ENCODE assay signal across 8 cellular contexts in the genomic region with DNA sequence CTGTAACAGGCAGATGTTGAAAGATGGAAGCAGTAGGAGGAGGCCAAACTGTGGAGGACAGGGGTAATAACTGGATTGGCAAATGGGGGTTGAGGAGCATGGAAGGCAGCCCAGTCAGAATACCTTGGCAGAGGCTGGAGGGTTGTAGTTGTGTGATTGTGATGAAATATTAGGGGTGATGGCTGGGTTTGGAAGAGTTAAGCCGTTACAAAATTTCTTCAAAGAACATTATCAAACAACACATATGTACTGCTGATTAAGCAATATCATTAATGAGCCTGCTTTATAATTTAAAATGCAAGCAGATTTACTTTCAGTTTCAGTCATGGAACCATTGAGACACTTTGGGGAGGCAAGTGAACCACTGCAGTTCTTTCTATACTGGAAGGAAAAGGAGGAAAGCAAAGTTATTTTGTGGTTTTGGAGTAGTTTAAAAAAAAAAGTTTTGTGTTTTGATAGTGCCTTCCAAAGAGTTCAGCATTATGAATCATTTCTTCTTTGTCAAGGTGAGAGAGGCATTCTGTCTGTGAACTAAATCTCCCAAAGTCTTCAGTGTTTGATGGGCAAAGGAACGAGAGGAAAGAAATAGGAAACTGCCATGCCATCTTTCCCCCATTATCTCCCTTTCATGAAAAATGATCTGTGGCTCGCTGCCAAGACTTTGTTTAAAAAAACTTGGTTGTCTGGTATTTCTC. TPM values are rescaled to one million over a fixed set of nuclear protein-coding genes. Genes with fewer than 3 reads are reported as not detected.
DNase-seq lines count a peak whose midpoint lies in the region; ATAC-seq, FAIRE-seq and TF ChIP-seq lines count a peak whose summit lies in the region.

No MANE protein-coding gene starts in this region.

- H3K27ac Mint-ChIP-seq in activated naive CD8-positive, alpha-beta T cell treated with anti-CD3 and anti-CD28 coated beads for 36 hours: peak overlapping the region; percentile 14

- H3K4me3 ChIP-seq in A549: no peak overlapping the region
- no peak overlapping the region; the same call in 1 of the 2 replicates for H3K4me3 ChIP-seq in Jurkat, Clone E6-1 (ENCODE audit: low read length)
- peak overlapping the region; percentile 4 for H3K4me3 ChIP-seq in right cardiac atrium (ENCODE audit: low read length)

- no peak for TF ChIP-seq RAD21 in A549 (conservative IDR thresholded peaks at IDR 0.05 in 1 of 2, IDR thresholded peaks at IDR 0.05 in 1 of 2)

- peaks cover 46% of the 10 kb centered on the region for H3K4me1 Mint-ChIP-seq in activated naive CD8-positive, alpha-beta T cell treated with anti-CD3 and anti-CD28 coated beads for 36 hours

- H3K27ac ChIP-seq in A549: peak overlapping the region in 1 of 2 experiments; percentile 39; a peak in 3 of 6 replicates
- H3K27ac ChIP-seq in right cardiac atrium (ENCODE audit: low read length): peak overlapping the region; percentile 97
- H3K27ac ChIP-seq in temporal lobe (ENCODE audit: low read depth, low read length): peak overlapping the region; percentile 28

- H3K4me2 ChIP-seq in A549: peak overlapping the region; percentile 45

- H3K36me3 Mint-ChIP-seq in activated naive CD8-positive, alpha-beta T cell treated with anti-CD3 and anti-CD28 coated beads for 36 hours: peaks cover 14% of the 10 kb centered on the region

- no peak for TF ChIP-seq POLR2A in A549 (IDR thresholded peaks at IDR 0.05; ENCODE audit: low read length)

- H3K4me1 ChIP-seq in A549: peaks cover 27% of the 10 kb centered on the region
- peaks cover 53% of the 10 kb centered on the region for H3K4me1 ChIP-seq in right cardiac atrium (ENCODE audit: control insufficient read depth, insufficient read depth, low read length)

- H3K27me3 ChIP-seq in right cardiac atrium (ENCODE audit: control insufficient read depth, insufficient read depth): no peaks in the 10 kb centered on the region

- H3K27me3 Mint-ChIP-seq in activated naive CD8-positive, alpha-beta T cell treated with anti-CD3 and anti-CD28 coated beads for 36 hours: no peaks in the 10 kb centered on the region

- no peak for TF ChIP-seq CTCF in A549 (IDR thresholded peaks at IDR 0.05)

- FAIRE-seq in A549 (lab: Jason Lieb, UNC): no peak

- ATAC-seq in A549 (no peak), right cardiac atrium (peak; percentile 61 to 68)

- DNase-seq in A549 (ENCODE audit: low read depth in 1 of 2, low spot score in 1 of 2): no peak
- DNase-seq in Jurkat, Clone E6-1 (ENCODE audit: low read depth, low spot score): peak; percentile 68
- DNase-seq in activated naive CD8-positive, alpha-beta T cell treated with anti-CD3 and anti-CD28 coated beads for 36 hours: no peak
- DNase-seq in right cardiac atrium: peak in 2 of 3 donors; percentile 60 to 65
- no peak for DNase-seq in hippocampal formation (lab: John Stamatoyannopoulos, UW)
- DNase-seq in pons (ENCODE audit: low spot score): no peak
- DNase-seq in mucosa of gallbladder (ENCODE audit: low spot score): no peak

- whole genome bisulfite sequencing in A549 (ENCODE audit: missing lambda C conversion rate): 55% methylated on average over 3 of the region's 3 CpGs
- WGBS in right cardiac atrium: 13% methylated on average over 3 of the region's 3 CpGs

- POLR2A ChIA-PET in A549 (lab: Yijun Ruan, JAX): no interaction called here

- no peak overlapping the region for H3K4me3 Mint-ChIP-seq in activated naive CD8-positive, alpha-beta T cell treated with anti-CD3 and anti-CD28 coated beads for 36 hours

- no peaks in the 10 kb centered on the region for H3K9me3 Mint-ChIP-seq in activated naive CD8-positive, alpha-beta T cell treated with anti-CD3 and anti-CD28 coated beads for 36 hours

- no peak for TF ChIP-seq EP300 in A549 (IDR thresholded peaks at IDR 0.05)

- H3K9me3 ChIP-seq in A549 (no peaks in the 10 kb centered on the region), right cardiac atrium (ENCODE audit: control insufficient read depth, low read length) (no peaks in the 10 kb centered on the region)

- CTCF ChIA-PET in A549 (lab: Yijun Ruan, JAX): no interaction called here

- intact Hi-C loops in right cardiac atrium (cut with DNase I): no loop called here

TF ChIP-seq in A549, 52 proteins besides CTCF, POLR2A, EP300 and RAD21:
- TF ChIP-seq KDM1A (IDR thresholded peaks at IDR 0.05; ENCODE audit: low read depth) (no peak), MYC (IDR thresholded peaks at IDR 0.05; ENCODE audit: borderline replicate concordance, low read length) (no peak), CEBPB (IDR thresholded peaks at IDR 0.05) (peak in 1 of 2 experiments; percentile 34; a peak in 1 of 4 replicates), MAFK (IDR thresholded peaks at IDR 0.05; ENCODE audit: partially characterized antibody) (peak; percentile 64)
TF ChIP-seq in A549: peak in this region for 2.

RNA-seq across cellular contexts. Expression of a gene that starts 20.7 kb away (rescaled TPM):
- polyA plus RNA-seq in A549 (2011; rRNA removed) (7.5 and 10.0 TPM in 2 replicates), A549 (2017; fragmentation: RNase III; extraction: RNeasy Plus Mini Kit Qiagen cat#74134 plus additional on column Dnase treatment) (4.2 to 4.8 TPM (median 4.6 TPM) in 3 replicates), right cardiac atrium (16.4 TPM)
- polyA plus RNA-seq in A549 (2012; cell fraction: cytosol; rRNA removed): 3.5 and 5.0 TPM in 2 replicates
- 3.4 and 3.7 TPM in 2 replicates for polyA plus RNA-seq in A549 (2012; cell fraction: nucleus; rRNA removed)
- 37.0 and 42.7 TPM in 2 replicates for polyA minus RNA-seq in A549 (2011; rRNA and poly(A)+ RNA removed)
- 9.7 TPM for polyA plus RNA-seq in Jurkat, Clone E6-1 (2012; ENCODE audit: insufficient read depth, insufficient read length)
- 1 to 10 TPM; 7.0 to 8.0 TPM for total RNA-seq in activated naive CD8-positive, alpha-beta T cell treated with anti-CD3 and anti-CD28 coated beads for 36 hours
- total RNA-seq in right cardiac atrium (10 to 100 TPM; 33.2 to 50.0 (median 39.8) TPM), temporal lobe (42.8 TPM), mucosa of gallbladder (71.4 TPM)

Comparison
In these comparisons a context has a peak if more than half of its experiments do, and no peak if none do; other contexts are left out.
1. ATAC-seq: peak in right cardiac atrium (2 of 2); none in A549 (0 of 2).
2. DNase-seq: peak in Jurkat, Clone E6-1 (single experiment) and right cardiac atrium (2 of 3); none in A549 (0 of 2), activated naive CD8-positive, alpha-beta T cell treated with anti-CD3 and anti-CD28 coated beads for 36 hours (single experiment), hippocampal formation (0 of 2), pons (single experiment) and mucosa of gallbladder (single experiment).